1 cellular context compared by ENCODE assay signal in genomic region chr5:132907161-132907560, GRCh38.
A peak's percentile ranks its signal among the peaks of the same experiment; 100 is the strongest.
TF ChIP-seq lines count a peak whose summit lies in the region.

No MANE protein-coding gene starts in this region.

TF ChIP-seq in K562, 482 proteins besides CTCF, POLR2A, EP300 and RAD21:
- peak in 1 of 2 experiments; percentile 45; a peak in 2 of 4 replicates for TF ChIP-seq FOXA3 (CRISPR knock-in tag; conservative IDR thresholded peaks at IDR 0.05 in 1 of 2, IDR thresholded peaks at IDR 0.05 in 1 of 2)
- TF ChIP-seq SMARCA4 (IDR thresholded peaks at IDR 0.05) = 0 out of 2 replicates have a peak, but pooled peaks have one; percentile 28
- no peak for TF ChIP-seq GATAD2B (IDR thresholded peaks at IDR 0.05; ENCODE audit: borderline replicate concordance)
- peak; percentile 18; the same call in 1 of the 2 replicates for TF ChIP-seq TCF3 (CRISPR knock-in tag; IDR thresholded peaks at IDR 0.05)
- no peak for TF ChIP-seq SLC30A9 (CRISPR knock-in tag; IDR thresholded peaks at IDR 0.05)
- TF ChIP-seq BRD9 (IDR thresholded peaks at IDR 0.05; ENCODE audit: low read depth, partially characterized antibody) = no peak
- TF ChIP-seq TAL1 (IDR thresholded peaks at IDR 0.05) = 0 out of 2 replicates have a peak, but pooled peaks have one; percentile 7
- TF ChIP-seq, protein P1, sequence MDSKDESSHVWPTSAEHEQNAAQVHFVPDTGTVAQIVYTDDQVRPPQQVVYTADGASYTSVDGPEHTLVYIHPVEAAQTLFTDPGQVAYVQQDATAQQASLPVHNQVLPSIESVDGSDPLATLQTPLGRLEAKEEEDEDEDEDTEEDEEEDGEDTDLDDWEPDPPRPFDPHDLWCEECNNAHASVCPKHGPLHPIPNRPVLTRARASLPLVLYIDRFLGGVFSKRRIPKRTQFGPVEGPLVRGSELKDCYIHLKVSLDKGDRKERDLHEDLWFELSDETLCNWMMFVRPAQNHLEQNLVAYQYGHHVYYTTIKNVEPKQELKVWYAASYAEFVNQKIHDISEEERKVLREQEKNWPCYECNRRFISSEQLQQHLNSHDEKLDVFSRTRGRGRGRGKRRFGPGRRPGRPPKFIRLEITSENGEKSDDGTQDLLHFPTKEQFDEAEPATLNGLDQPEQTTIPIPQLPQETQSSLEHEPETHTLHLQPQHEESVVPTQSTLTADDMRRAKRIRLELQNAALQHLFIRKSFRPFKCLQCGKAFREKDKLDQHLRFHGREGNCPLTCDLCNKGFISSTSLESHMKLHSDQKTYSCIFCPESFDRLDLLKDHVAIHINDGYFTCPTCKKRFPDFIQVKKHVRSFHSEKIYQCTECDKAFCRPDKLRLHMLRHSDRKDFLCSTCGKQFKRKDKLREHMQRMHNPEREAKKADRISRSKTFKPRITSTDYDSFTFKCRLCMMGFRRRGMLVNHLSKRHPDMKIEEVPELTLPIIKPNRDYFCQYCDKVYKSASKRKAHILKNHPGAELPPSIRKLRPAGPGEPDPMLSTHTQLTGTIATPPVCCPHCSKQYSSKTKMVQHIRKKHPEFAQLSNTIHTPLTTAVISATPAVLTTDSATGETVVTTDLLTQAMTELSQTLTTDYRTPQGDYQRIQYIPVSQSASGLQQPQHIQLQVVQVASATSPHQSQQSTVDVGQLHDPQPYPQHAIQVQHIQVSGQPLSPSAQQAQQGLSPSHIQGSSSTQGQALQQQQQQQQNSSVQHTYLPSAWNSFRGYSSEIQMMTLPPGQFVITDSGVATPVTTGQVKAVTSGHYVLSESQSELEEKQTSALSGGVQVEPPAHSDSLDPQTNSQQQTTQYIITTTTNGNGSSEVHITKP (IDR thresholded peaks at IDR 0.05; ENCODE audit: partially characterized antibody) = peak; percentile 61
- peak; percentile 7; the same call in 1 of the 2 replicates for TF ChIP-seq FOXA1 (IDR thresholded peaks at IDR 0.05; ENCODE audit: borderline replicate concordance)
- peak; percentile 54; the same call in 1 of the 2 replicates for TF ChIP-seq JUND (IDR thresholded peaks at IDR 0.05; ENCODE audit: borderline replicate concordance, low read depth, low read length)
- no peak; the same call in 1 of the 3 replicates for TF ChIP-seq JUND (tag; IDR thresholded peaks at IDR 0.05; ENCODE audit: borderline replicate concordance, low read depth, low read length)
- peak; percentile 59 for TF ChIP-seq ARID1B (IDR thresholded peaks at IDR 0.05)
- TF ChIP-seq CBFA2T3 (IDR thresholded peaks at IDR 0.05) = peak; percentile 16; the same call in 1 of the 2 replicates
- no peak for TF ChIP-seq ZMIZ1 (IDR thresholded peaks at IDR 0.05; ENCODE audit: low read depth in 2 of 2, low read length in 2 of 2)
- peak; percentile 33 for TF ChIP-seq KAT2B (IDR thresholded peaks at IDR 0.05; ENCODE audit: low read depth, low read length)
- TF ChIP-seq, protein P2, sequence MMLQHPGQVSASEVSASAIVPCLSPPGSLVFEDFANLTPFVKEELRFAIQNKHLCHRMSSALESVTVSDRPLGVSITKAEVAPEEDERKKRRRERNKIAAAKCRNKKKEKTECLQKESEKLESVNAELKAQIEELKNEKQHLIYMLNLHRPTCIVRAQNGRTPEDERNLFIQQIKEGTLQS (IDR thresholded peaks at IDR 0.05) = peak; percentile 67
- TF ChIP-seq, protein P2 (CRISPR knock-in tag; conservative IDR thresholded peaks at IDR 0.05) = no peak
- peak; percentile 10 for TF ChIP-seq MEIS2 (IDR thresholded peaks at IDR 0.05; ENCODE audit: partially characterized antibody)
- TF ChIP-seq ZNF316 (IDR thresholded peaks at IDR 0.05) = peak; percentile 60
- peak; percentile 44; the same call in 1 of the 2 replicates for TF ChIP-seq EHMT2 (IDR thresholded peaks at IDR 0.05)
- TF ChIP-seq DPF2 (IDR thresholded peaks at IDR 0.05) = peak; percentile 60; the same call in 1 of the 2 replicates
- no peak for TF ChIP-seq PCBP2 (IDR thresholded peaks at IDR 0.05; ENCODE audit: low read depth, low read length, poor library complexity, severe bottlenecking)
- TF ChIP-seq TRIM24 (IDR thresholded peaks at IDR 0.05) = 0 out of 4 replicates have a peak, but pooled peaks of 1 of the 2 experiments have one; percentile 21
- peak; percentile 71 for TF ChIP-seq FOSL1 (tag; conservative IDR thresholded peaks at IDR 0.05)
- TF ChIP-seq FOXK2 (conservative IDR thresholded peaks at IDR 0.05 in 1 of 2, IDR thresholded peaks at IDR 0.05 in 1 of 2; ENCODE audit: low read depth in 2 of 2) = peak; percentile 38 to 39; a peak in 1 of 4 replicates
TF ChIP-seq in K562: peak in this region for 18.
